Comparison of ENCODE assay signal across 8 cellular contexts in genomic region chr22:41445171-41446056, GRCh38. TPM values are rescaled to one million over a fixed set of nuclear protein-coding genes. Genes with fewer than 3 reads are reported as not detected.
A peak's percentile ranks its signal among the peaks of the same experiment; 100 is the strongest.
DNase-seq lines count a peak whose midpoint lies in the region; ATAC-seq and TF ChIP-seq lines count a peak whose summit lies in the region.

No MANE protein-coding gene starts in this region.

- H3K4me2 ChIP-seq in OCI-LY1 (ENCODE audit: low read length) = peak overlapping the region; percentile 92

- TF ChIP-seq POLR2A in adrenal gland (IDR thresholded peaks at IDR 0.05) = no peak
- TF ChIP-seq POLR2A in spleen (IDR thresholded peaks at IDR 0.05) = no peak

- whole genome bisulfite sequencing in adrenal gland, 4 donors = 0 to 1% (median 0%) methylated on average over 20 of the region's 20 CpGs
- WGBS in spleen, 5 donors = 0 to 1% (median 0%) methylated on average over 20 of the region's 20 CpGs

- no peak overlapping the region for H2AFZ ChIP-seq in OCI-LY1 (ENCODE audit: low read length)

- intact Hi-C loops in adrenal gland (cut with DNase I) = no loop called here
- intact Hi-C loops in spleen (cut with DNase I; ENCODE audit: low total_unique reads) = no loop called here

- ATAC-seq in GM18517 (IDR thresholded peaks at IDR 0.05; ENCODE audit: unreplicated experiment) = no peak
- ATAC-seq in HG02571 (IDR thresholded peaks at IDR 0.05; ENCODE audit: unreplicated experiment) = no peak

- H3K9me2 ChIP-seq in OCI-LY1 (ENCODE audit: low read depth, low read length) = no peaks in the 10 kb centered on the region

- peak; percentile 13 for DNase-seq in activated gamma-delta T cell treated with Interleukin-2 at 50 U/mL for 16 hours
- DNase-seq in activated gamma-delta T cell (lab: John Stamatoyannopoulos, UW) = no peak
- peak; percentile 51 to 69 (median 55) for DNase-seq in adrenal gland
- peak; percentile 84 for DNase-seq in spleen

- H3K27me3 ChIP-seq in OCI-LY1 (ENCODE audit: insufficient read depth, low read length) (no peaks in the 10 kb centered on the region), adrenal gland (no peaks in the 10 kb centered on the region), spleen (replicated peaks in 1 of 7) (peaks cover 0 to 3% (median 0%) of the 10 kb centered on the region in 7 donors)

- no peaks in the 10 kb centered on the region for H4K20me1 ChIP-seq in OCI-LY1 (ENCODE audit: insufficient read depth, low read length)

- H3K4me1 ChIP-seq in OCI-LY1 (ENCODE audit: insufficient read depth, low read length, severe bottlenecking) = peaks cover 34% of the 10 kb centered on the region
- H3K4me1 ChIP-seq in adrenal gland (replicated peaks in 1 of 2) = peaks cover 26 to 46% of the 10 kb centered on the region in 2 donors
- peaks cover 10 to 65% (median 43%) of the 10 kb centered on the region in 6 donors for H3K4me1 ChIP-seq in spleen

- H3K9ac ChIP-seq in OCI-LY1 (ENCODE audit: low read length) = peak overlapping the region; percentile 95

- H3K4me3 ChIP-seq in OCI-LY1 (ENCODE audit: low read depth, low read length, poor library complexity, severe bottlenecking) = peak overlapping the region; percentile 87
- peak overlapping the region; percentile 48 to 93 (median 69) for H3K4me3 ChIP-seq in adrenal gland
- H3K4me3 ChIP-seq in iPS-11a (ENCODE audit: low read depth, low read length) = peak overlapping the region; percentile 70
- peak overlapping the region; percentile 67 to 98 (median 92) for H3K4me3 ChIP-seq in spleen

- TF ChIP-seq CTCF in OCI-LY1 (IDR thresholded peaks at IDR 0.05; ENCODE audit: low read length) = no peak
- TF ChIP-seq CTCF in adrenal gland (IDR thresholded peaks at IDR 0.05) = peak in 1 of 6 experiments; percentile 3
- TF ChIP-seq CTCF in spleen (IDR thresholded peaks at IDR 0.05 in 8 of 11, conservative IDR thresholded peaks at IDR 0.05 in 3 of 11) = no peak

- H3K79me2 ChIP-seq in OCI-LY1 (ENCODE audit: insufficient read depth, low read length) = peaks cover 37% of the 10 kb centered on the region

- no peaks in the 10 kb centered on the region for H3K9me3 ChIP-seq in OCI-LY1 (ENCODE audit: low read length)
- H3K9me3 ChIP-seq in adrenal gland (replicated peaks in 1 of 3) = no peaks in the 10 kb centered on the region
- no peaks in the 10 kb centered on the region for H3K9me3 ChIP-seq in spleen

- no peaks in the 10 kb centered on the region for H3F3A ChIP-seq in OCI-LY1 (ENCODE audit: insufficient read depth, low read length)

- H3K36me3 ChIP-seq in OCI-LY1 (ENCODE audit: insufficient read depth, low read length) (peaks cover 16% of the 10 kb centered on the region; the same call in 1 of the 2 replicates), adrenal gland (replicated peaks in 1 of 2) (peaks cover 0 to 13% of the 10 kb centered on the region in 2 donors), spleen (peaks cover 0 to 29% (median 2%) of the 10 kb centered on the region in 6 donors)

- H3K27ac ChIP-seq in OCI-LY1 (ENCODE audit: low read depth, low read length, poor library complexity, severe bottlenecking) (peak overlapping the region; percentile 98), adrenal gland (peak overlapping the region; percentile 95 to 100 (median 100)), spleen (peak overlapping the region; percentile 94 to 100 (median 99))

RNA-seq across cellular contexts. Expression of gene TOB2, which starts 1.2 kb away (rescaled TPM):
- total RNA-seq in adrenal gland (100 to 1,000 TPM in 1 of 8 donors, 10 to 100 TPM in 7; 36.2 to 117 (median 61.5) TPM), spleen (10 to 100 TPM; 30.9 to 52.4 (median 44.8) TPM)
- polyA plus RNA-seq in adrenal gland (10 to 100 TPM; 14.7 to 24.1 (median 20.6) TPM), spleen (10 to 100 TPM in 1 of 3 donors, 1 to 10 TPM in 2; 7.5 to 17.1 (median 8.9) TPM)

RNA-seq across cellular contexts. Expression of gene PHF5A, which starts 23.1 kb away (rescaled TPM):
- total RNA-seq in adrenal gland (10 to 100 TPM; 18.2 to 35.9 (median 27.1) TPM), spleen (10 to 100 TPM; 29.6 to 41.2 (median 34.7) TPM)
- polyA plus RNA-seq in adrenal gland (10 to 100 TPM; 29.5 to 50.8 (median 38.4) TPM), spleen (10 to 100 TPM; 35.3 to 67.5 (median 50.3) TPM)

RNA-seq across cellular contexts. Expression of gene ACO2, which starts 23.5 kb away (rescaled TPM):
- 100 to 1,000 TPM; 129 to 212 (median 151) TPM for total RNA-seq in adrenal gland
- polyA plus RNA-seq in adrenal gland = 100 to 1,000 TPM in 1 of 3 donors, 10 to 100 TPM in 2; 35.5 to 135 (median 64.8) TPM
- total RNA-seq in spleen = 10 to 100 TPM; 51.7 to 82.0 (median 76.2) TPM
- polyA plus RNA-seq in spleen = 10 to 100 TPM; 21.4 to 31.7 (median 25.5) TPM
